Comparison of ENCODE assay signal across 27 cellular contexts in genomic region chr17:56809106-56809819, GRCh38. TPM values are rescaled to one million over a fixed set of nuclear protein-coding genes. Genes with fewer than 3 reads are reported as not detected.
A peak's percentile ranks its signal among the peaks of the same experiment; 100 is the strongest.
DNase-seq lines count a peak whose midpoint lies in the region; ATAC-seq, FAIRE-seq and TF ChIP-seq lines count a peak whose summit lies in the region.
"Had no signal": no experiment of that assay in that cellular context is flagged by ENCODE, and none has a peak within 500 bp of the region (broad histone marks: within the 10 kb centered on the region; RNA-seq: fewer than 3 reads in every experiment).

No MANE protein-coding gene starts in this region.

- TF ChIP-seq RAD21 in IMR-90 (IDR thresholded peaks at IDR 0.05; ENCODE audit: low read length): no peak

- H3K27me3 ChIP-seq in IMR-90 (ENCODE audit: control insufficient read depth, insufficient read depth, low read length) (no peaks in the 10 kb centered on the region), vagina (no peaks in the 10 kb centered on the region)
- H3K27me3 ChIP-seq: ascending aorta, gastroesophageal sphincter had no signal

- WGBS in IMR-90 (ENCODE audit: extremely low coverage in 2 of 2, insufficient read length in 1 of 2), 2 experiments: 94 to 100% methylated on average over 2 to 4 of the region's 9 CpGs

- no peaks in the 10 kb centered on the region for H3K9me3 Mint-ChIP-seq in natural killer cell treated with Interleukin-12 subunit alpha and Interleukin-12 subunit beta and Interleukin-15 and Interleukin-18, amount 100 ng/mL, for 72 hours
- H3K9me3 Mint-ChIP-seq: activated naive CD8-positive, alpha-beta T cell treated with anti-CD3 and anti-CD28 coated beads, Interleukin-2, amount 10 ng/mL, durations not matched to agents 7 days and 5 days; dendritic cell treated with granulocyte-macrophage colony-stimulating factor and Interleukin-4, amounts not matched to agents 40 ng/mL and 50 ng/mL, for 4 days; mesothelial cell of epicardium; naive B cell had no signal

- TF ChIP-seq POLR2A in IMR-90 (IDR thresholded peaks at IDR 0.05; ENCODE audit: low read depth, low read length) (no peak), vagina (IDR thresholded peaks at IDR 0.05) (no peak)

- H2AK9ac ChIP-seq in IMR-90 (replicated peaks; ENCODE audit: low read depth, low read length, poor library complexity): peak overlapping the region; percentile 76

- H3K4me2 ChIP-seq in IMR-90 (ENCODE audit: low read depth, low read length): no peak overlapping the region

- H3K23ac ChIP-seq in IMR-90 (ENCODE audit: low read depth, low read length): no peak overlapping the region

- H4K8ac ChIP-seq in IMR-90 (ENCODE audit: low read depth in 2 of 2, low read length in 2 of 2): no peak overlapping the region

- H2BK5ac ChIP-seq in IMR-90 (ENCODE audit: low read depth, low read length, poor library complexity, severe bottlenecking): peak overlapping the region; percentile 72

- POLR2A ChIA-PET in IMR-90 (lab: Charles Lee; ENCODE audit: unreplicated experiment): no interaction called here

- peaks cover 19% of the 10 kb centered on the region; the same call in 1 of the 2 replicates for H3K9me1 ChIP-seq in IMR-90 (ENCODE audit: insufficient read depth, low read length)

- H3K9ac ChIP-seq in IMR-90 (ENCODE audit: low read depth, low read length): no peak overlapping the region

- H2BK120ac ChIP-seq in IMR-90 (ENCODE audit: low read depth, low read length): no peak overlapping the region

- H2AFZ ChIP-seq in IMR-90 (replicated peaks; ENCODE audit: low read length, poor library complexity): no peak overlapping the region

- no peak overlapping the region for H3K27ac ChIP-seq in IMR-90 (ENCODE audit: insufficient read depth, low read length)
- peak overlapping the region; percentile 84 for H3K27ac ChIP-seq in VCaP
- no peak overlapping the region for H3K27ac ChIP-seq in vagina
- H3K27ac ChIP-seq: ascending aorta, gastroesophageal sphincter, left ventricle myocardium inferior had no signal

- H3K4me3 Mint-ChIP-seq in natural killer cell treated with Interleukin-12 subunit alpha and Interleukin-12 subunit beta and Interleukin-15 and Interleukin-18, amount 100 ng/mL, for 72 hours: no peak overlapping the region
- H3K4me3 Mint-ChIP-seq: activated naive CD8-positive, alpha-beta T cell treated with anti-CD3 and anti-CD28 coated beads, Interleukin-2, amount 10 ng/mL, durations not matched to agents 7 days and 5 days; dendritic cell treated with granulocyte-macrophage colony-stimulating factor and Interleukin-4, amounts not matched to agents 40 ng/mL and 50 ng/mL, for 4 days; mesothelial cell of epicardium; naive B cell; T-helper 17 cell had no signal

- CTCF ChIA-PET in IMR-90 (lab: Yijun Ruan, JAX): no interaction called here

- TF ChIP-seq CTCF in IMR-90 (conservative IDR thresholded peaks at IDR 0.05; ENCODE audit: low read depth, low read length) (no peak), VCaP (conservative IDR thresholded peaks at IDR 0.05) (no peak), vagina (IDR thresholded peaks at IDR 0.05) (no peak)

- no peaks in the 10 kb centered on the region for H3K9me3 ChIP-seq in IMR-90 (ENCODE audit: control insufficient read depth, insufficient read depth, low read length)
- no peaks in the 10 kb centered on the region for H3K9me3 ChIP-seq in vagina
- H3K9me3 ChIP-seq: ascending aorta, gastroesophageal sphincter, HAP-1, left ventricle myocardium inferior had no signal

- DNase-seq in DMS 273 (lab: John Stamatoyannopoulos, UW; ENCODE audit: unreplicated experiment) (peak; percentile 98), IMR-90 (no peak), vagina (ENCODE audit: extremely low spot score in 2 of 2) (no peak), OCI-M1 (lab: John Stamatoyannopoulos, UW) (no peak), EL (no peak), RCC 7860 (ENCODE audit: low spot score) (no peak)
- DNase-seq in natural killer cell treated with Interleukin-12 subunit alpha and Interleukin-12 subunit beta and Interleukin-15 and Interleukin-18, amount 100 ng/mL, for 72 hours (ENCODE audit: low spot score): no peak
- DNase-seq: ACHN; activated gamma-delta T cell; activated naive CD8-positive, alpha-beta T cell treated with anti-CD3 and anti-CD28 coated beads, Interleukin-2, amount 10 ng/mL, durations not matched to agents 7 days and 5 days; activated T-cell treated with anti-CD3 and anti-CD28 coated beads, Interleukin-2, amount 50 U/mL, for 1 hour; Karpas-422; left ventricle myocardium inferior; naive B cell; NCI-H146; NCI-H774; occipital lobe; stimulated activated CD4-positive, alpha-beta T cell treated with anti-CD3 and anti-CD28 coated beads, Interleukin-2, amount 100 ng/mL, for 24 hours; T-helper 17 cell had no signal

- H3K14ac ChIP-seq in IMR-90 (replicated peaks; ENCODE audit: low read depth, low read length): no peak overlapping the region; the same call in 1 of the 2 replicates

- H4K5ac ChIP-seq in IMR-90 (ENCODE audit: low read depth, low read length): no peak overlapping the region

- H3K18ac ChIP-seq in IMR-90 (ENCODE audit: low read depth, low read length): no peak overlapping the region

- H3K4me1 ChIP-seq in IMR-90 (ENCODE audit: control insufficient read depth, insufficient read depth, low read length) (peaks cover 4% of the 10 kb centered on the region; the same call in 1 of the 2 replicates), vagina (peaks cover 16% of the 10 kb centered on the region)
- H3K4me1 ChIP-seq: ascending aorta, HAP-1 had no signal

- H3K4me3 ChIP-seq in IMR-90 (ENCODE audit: insufficient read depth, low read depth, low read length): no peak overlapping the region
- no peak overlapping the region for H3K4me3 ChIP-seq in vagina
- H3K4me3 ChIP-seq: ascending aorta, gastroesophageal sphincter, HAP-1, left ventricle myocardium inferior had no signal

- H3K4me1 Mint-ChIP-seq in natural killer cell treated with Interleukin-12 subunit alpha and Interleukin-12 subunit beta and Interleukin-15 and Interleukin-18, amount 100 ng/mL, for 72 hours (ENCODE audit: low read depth in 2 of 2): no peaks in the 10 kb centered on the region
- H3K4me1 Mint-ChIP-seq: naive B cell had no signal

- H3K27ac Mint-ChIP-seq in natural killer cell treated with Interleukin-12 subunit alpha and Interleukin-12 subunit beta and Interleukin-15 and Interleukin-18, amount 100 ng/mL, for 72 hours: no peak overlapping the region
- H3K27ac Mint-ChIP-seq: activated naive CD8-positive, alpha-beta T cell treated with anti-CD3 and anti-CD28 coated beads, Interleukin-2, amount 10 ng/mL, durations not matched to agents 7 days and 5 days; dendritic cell treated with granulocyte-macrophage colony-stimulating factor and Interleukin-4, amounts not matched to agents 40 ng/mL and 50 ng/mL, for 4 days; mesothelial cell of epicardium; naive B cell; T-helper 17 cell had no signal

- no peak overlapping the region for H2BK20ac ChIP-seq in IMR-90 (ENCODE audit: low read depth, low read length)

- H4K20me1 ChIP-seq in IMR-90 (ENCODE audit: insufficient read depth, low read length): no peaks in the 10 kb centered on the region

- BruUV-seq in IMR-90 (replicated peaks; lab: Mats Ljungman, UMichigan): no TSS peak

- no peak overlapping the region for H2BK15ac ChIP-seq in IMR-90 (ENCODE audit: low read depth, low read length)

- H3K36me3 ChIP-seq in IMR-90 (ENCODE audit: control insufficient read depth, insufficient read depth, low read length) (no peaks in the 10 kb centered on the region), vagina (no peaks in the 10 kb centered on the region)
- H3K36me3 ChIP-seq: ascending aorta, gastroesophageal sphincter, HAP-1, left ventricle myocardium inferior had no signal

- in situ Hi-C loops in IMR-90 (cut with MboI; ENCODE audit: low sequenced_read_pairs): no loop called here

- H3K56ac ChIP-seq in IMR-90 (ENCODE audit: extremely low read depth, insufficient read depth, low read length): no peak overlapping the region

- dilution Hi-C loops in IMR-90 (cut with HindIII; ENCODE audit: low sequenced_read_pairs, unreplicated experiment): no loop called here

- no peak for FAIRE-seq in RCC 7860 (lab: Jason Lieb, UNC)
- FAIRE-seq: GM18507 had no signal

- H3K27me3 Mint-ChIP-seq in natural killer cell treated with Interleukin-12 subunit alpha and Interleukin-12 subunit beta and Interleukin-15 and Interleukin-18, amount 100 ng/mL, for 72 hours: peaks cover 0 to 5% of the 10 kb centered on the region in 2 donors
- H3K27me3 Mint-ChIP-seq: activated naive CD8-positive, alpha-beta T cell treated with anti-CD3 and anti-CD28 coated beads, Interleukin-2, amount 10 ng/mL, durations not matched to agents 7 days and 5 days; naive B cell; T-helper 17 cell had no signal

- no peak overlapping the region for H2AK5ac ChIP-seq in IMR-90 (ENCODE audit: low read depth, low read length)

- intact Hi-C loops in IMR-90 (cut with micrococcal nuclease) (no loop called here), vagina (cut with DNase I) (no loop called here)

- H3K79me1 ChIP-seq in IMR-90 (ENCODE audit: low read depth in 1 of 2, low read length in 2 of 2): no peaks in the 10 kb centered on the region

- ATAC-seq in IMR-90 (ENCODE audit: low read depth): no peak
- ATAC-seq in natural killer cell treated with Interleukin-12 subunit alpha and Interleukin-12 subunit beta and Interleukin-15 and Interleukin-18, amount 100 ng/mL, for 72 hours: peak; percentile 28 to 31
- ATAC-seq: gastroesophageal sphincter, SK-N-SH treated with all-trans-retinoic acid at 6 μM for 48 hours, T-helper 17 cell had no signal

- no peaks in the 10 kb centered on the region for H3K36me3 Mint-ChIP-seq in natural killer cell treated with Interleukin-12 subunit alpha and Interleukin-12 subunit beta and Interleukin-15 and Interleukin-18, amount 100 ng/mL, for 72 hours
- H3K36me3 Mint-ChIP-seq: mesothelial cell of epicardium had no signal

- H3K4ac ChIP-seq in IMR-90 (ENCODE audit: low read depth, low read length): no peak overlapping the region; the same call in 1 of the 2 replicates

- H4K91ac ChIP-seq in IMR-90 (ENCODE audit: insufficient read depth, low read depth, low read length): no peak overlapping the region

TF ChIP-seq in IMR-90, 13 proteins besides CTCF, POLR2A, EP300 and RAD21 (continues in another document):
- no peak for TF ChIP-seq RFX5 (IDR thresholded peaks at IDR 0.05; ENCODE audit: low read depth, low read length)

RNA-seq across cellular contexts. Expression of gene C17orf67, which starts 24.5 kb away (rescaled TPM):
- total RNA-seq in IMR-90 (2012; rRNA removed) (0.18 and 0.56 TPM in 2 replicates), vagina (2.7 TPM)
- 1.1 TPM in 2 replicates for polyA plus RNA-seq in IMR-90 (2012; rRNA removed)
- polyA plus RNA-seq in IMR-90 (2012; cell fraction: cytosol; rRNA removed): 0.34 and 0.87 TPM in 2 replicates
- 1.5 and 2.4 TPM in 2 replicates for polyA plus RNA-seq in IMR-90 (2012; cell fraction: nucleus; rRNA removed; ENCODE audit: low replicate concordance)
- 1 to 10 TPM; 1.9 to 4.7 TPM for total RNA-seq in natural killer cell treated with Interleukin-12 subunit alpha and Interleukin-12 subunit beta and Interleukin-15 and Interleukin-18, amount 100 ng/mL, for 72 hours

RNA-seq across cellular contexts. Expression of gene DGKE, which starts 24.7 kb away (rescaled TPM):
- total RNA-seq in IMR-90 (2012; rRNA removed) (4.7 and 5.0 TPM in 2 replicates), vagina (13.0 TPM)
- polyA plus RNA-seq in IMR-90 (2012; rRNA removed): 2.4 and 3.9 TPM in 2 replicates
- polyA plus RNA-seq in IMR-90 (2012; cell fraction: cytosol; rRNA removed): 1.0 and 1.4 TPM in 2 replicates
- 17.7 and 19.8 TPM in 2 replicates for polyA plus RNA-seq in IMR-90 (2012; cell fraction: nucleus; rRNA removed; ENCODE audit: low replicate concordance)
- total RNA-seq in natural killer cell treated with Interleukin-12 subunit alpha and Interleukin-12 subunit beta and Interleukin-15 and Interleukin-18, amount 100 ng/mL, for 72 hours: 10 to 100 TPM; 21.3 to 39.4 TPM
